ENCODE assay signal across 9 cellular contexts in genomic region chr7:218896-219580, GRCh38.
"Had no signal": no experiment of that assay in that cellular context is flagged by ENCODE, and none has a peak within 500 bp of the region (broad histone marks: within the 10 kb centered on the region; RNA-seq: fewer than 3 reads in every experiment).

No MANE protein-coding gene starts in this region.

- ATAC-seq: activated T-helper 17 cell treated with anti-CD3 and anti-CD28 coated beads, Interleukin-2, amount 50 U/mL, for 72 hours had no signal

- H3K4me3 ChIP-seq: SK-N-MC, skin epidermis had no signal

- DNase-seq: activated B cell treated with CpG ODN at 0.5 μM for 24 hours; activated CD4-positive, alpha-beta T cell treated with anti-CD3 and anti-CD28 coated beads, Interleukin-2, amount 10 ng/mL, durations not matched to agents 7 days and 5 days; activated naive CD4-positive, alpha-beta T cell treated with anti-CD3 and anti-CD28 coated beads for 36 hours; activated T-cell treated with anti-CD3 and anti-CD28 coated beads for 4 hours; mesendoderm; T-helper 1 cell had no signal

- H3K27ac ChIP-seq: SK-N-MC had no signal
